In genomic region chr7:27169658-27170493, GRCh38 we compare ENCODE assay signal across 8 cellular contexts. TPM values are rescaled to one million over a fixed set of nuclear protein-coding genes. Genes with fewer than 3 reads are reported as not detected.
A peak's percentile ranks its signal among the peaks of the same experiment; 100 is the strongest.
DNase-seq lines count a peak whose midpoint lies in the region; ATAC-seq, FAIRE-seq and TF ChIP-seq lines count a peak whose summit lies in the region.

No MANE protein-coding gene starts in this region.

- H3K27me3 ChIP-seq in endothelial cell of umbilical vein (ENCODE audit: control insufficient read depth in 2 of 2, insufficient read depth in 2 of 2, low read length in 2 of 2): no peaks in the 10 kb centered on the region
- H3K27me3 ChIP-seq in rectal smooth muscle tissue (ENCODE audit: control insufficient read depth, insufficient read depth, low read length): peaks cover 4% of the 10 kb centered on the region

- H3K9me3 ChIP-seq in ES-I3 (ENCODE audit: control insufficient read depth, insufficient read depth, low read length) (no peaks in the 10 kb centered on the region), endothelial cell of umbilical vein (replicated peaks; ENCODE audit: control insufficient read depth, insufficient read depth, low read length) (no peaks in the 10 kb centered on the region)

- peaks cover 98% of the 10 kb centered on the region for H3K79me2 ChIP-seq in endothelial cell of umbilical vein (ENCODE audit: control insufficient read depth, insufficient read depth, low read length)

- H3K9ac ChIP-seq in ES-I3 (ENCODE audit: low read depth, low read length): peak overlapping the region; percentile 28
- peak overlapping the region; percentile 91 for H3K9ac ChIP-seq in endothelial cell of umbilical vein (replicated peaks; ENCODE audit: extremely low read depth, insufficient read depth, low read length)
- H3K9ac ChIP-seq in rectal smooth muscle tissue (ENCODE audit: low read length): peak overlapping the region; percentile 22

- POLR2A ChIA-PET in endothelial cell of umbilical vein (lab: Charles Lee): interaction anchor here (1.9 kb wide), 1 partner anchor 16 kb away, joined by 6 read pairs; the partner anchor contains the start of gene HOXA11

- H3K36me3 ChIP-seq in ES-I3 (ENCODE audit: insufficient read depth, low read length) (no peaks in the 10 kb centered on the region), endothelial cell of umbilical vein (ENCODE audit: control insufficient read depth in 2 of 2, extremely low read depth in 1 of 2, insufficient read depth in 2 of 2, low read length in 2 of 2) (no peaks in the 10 kb centered on the region), rectal smooth muscle tissue (ENCODE audit: control insufficient read depth, insufficient read depth, low read length) (no peaks in the 10 kb centered on the region)

- DNase-seq in NCI-H1105 treated with DMSO at 0.1 percent for 48 hours (lab: John Stamatoyannopoulos, UW): peak; percentile 75
- DNase-seq in endothelial cell of umbilical vein (ENCODE audit: low read depth, low spot score): no peak
- DNase-seq in substantia nigra (lab: John Stamatoyannopoulos, UW): no peak

- no peaks in the 10 kb centered on the region for H4K20me1 ChIP-seq in endothelial cell of umbilical vein (replicated peaks; ENCODE audit: control insufficient read depth, extremely low read depth, insufficient read depth, low read length)

- ATAC-seq in GM21447 (IDR thresholded peaks at IDR 0.05; ENCODE audit: unreplicated experiment) (no peak), GM21529 (IDR thresholded peaks at IDR 0.05; ENCODE audit: unreplicated experiment) (no peak), GM19467 (IDR thresholded peaks at IDR 0.05; ENCODE audit: unreplicated experiment) (no peak)

- TF ChIP-seq CTCF in endothelial cell of umbilical vein (IDR thresholded peaks at IDR 0.05; ENCODE audit: extremely low read depth in 1 of 2, insufficient read depth in 1 of 2, low read depth in 1 of 2, low read length in 2 of 2): no peak

- H3K27ac ChIP-seq in endothelial cell of umbilical vein (ENCODE audit: insufficient read depth, low read depth, low read length) (peak overlapping the region; percentile 96), rectal smooth muscle tissue (ENCODE audit: low read depth, low read length) (peak overlapping the region; percentile 96), substantia nigra (ENCODE audit: low read depth, low read length, poor library complexity, severe bottlenecking) (no peak overlapping the region)

- no TSS peak for BruUV-seq in endothelial cell of umbilical vein (replicated peaks; lab: Mats Ljungman, UMichigan)

- dilution Hi-C loops in endothelial cell of umbilical vein (cut with MboI; ENCODE audit: extremely low pct_ligation_motif_present, low sequenced_read_pairs): loop anchor here (10.0 to 25.0 kb wide), 3 partner anchors 315 to 983 kb away; no protein-coding TSS in a partner anchor

- peaks cover 9% of the 10 kb centered on the region; the same call in 1 of the 2 replicates for H3K4me1 ChIP-seq in ES-I3 (ENCODE audit: insufficient read depth, low read length)
- peaks cover 50% of the 10 kb centered on the region for H3K4me1 ChIP-seq in endothelial cell of umbilical vein (ENCODE audit: control insufficient read depth, extremely low read depth, insufficient read depth, low read length)
- peaks cover 5% of the 10 kb centered on the region for H3K4me1 ChIP-seq in rectal smooth muscle tissue (ENCODE audit: control insufficient read depth, insufficient read depth, low read length)

- peak overlapping the region; percentile 98 for H3K4me2 ChIP-seq in endothelial cell of umbilical vein (ENCODE audit: insufficient read depth, low read length)

- H3K4me3 ChIP-seq in endothelial cell of umbilical vein (replicated peaks in 1 of 3; ENCODE audit: insufficient read depth in 1 of 3, low read depth in 1 of 3, low read length in 3 of 3): peak overlapping the region; percentile 44 to 98 (median 63)
- peak overlapping the region; percentile 78 for H3K4me3 ChIP-seq in rectal smooth muscle tissue (ENCODE audit: low read length)

- no peak overlapping the region for H2AFZ ChIP-seq in endothelial cell of umbilical vein (ENCODE audit: low read depth, low read length)

- no peak for FAIRE-seq in endothelial cell of umbilical vein (lab: Jason Lieb, UNC)

- no peaks in the 10 kb centered on the region for H3K9me1 ChIP-seq in endothelial cell of umbilical vein (replicated peaks; ENCODE audit: control insufficient read depth, extremely low read depth, insufficient read depth, low read length)

- no peak for TF ChIP-seq POLR2A in endothelial cell of umbilical vein (IDR thresholded peaks at IDR 0.05; ENCODE audit: low read depth, low read length)

- intact Hi-C loops in endothelial cell of umbilical vein (cut with micrococcal nuclease): loop anchor here (2.0 kb wide), 1 partner anchor 51 kb away; no protein-coding TSS in a partner anchor

- CTCF ChIA-PET in endothelial cell of umbilical vein (lab: Charles Lee): interaction anchor here (1.0 to 7.4 kb wide), 9 partner anchors 8 to 30 kb away, joined by 3 to 86 read pairs (median 14); partner anchors contain the start of genes HOXA11, HOXA3, HOXA5 and HOXA7

TF ChIP-seq in endothelial cell of umbilical vein, 7 proteins besides CTCF, POLR2A, EP300 and RAD21:
- TF ChIP-seq MYC (IDR thresholded peaks at IDR 0.05; ENCODE audit: low read depth, low read length) (peak; percentile 42), GATA2 (IDR thresholded peaks at IDR 0.05; ENCODE audit: insufficient read depth, insufficient read length, low read depth, low read length) (no peak), EZH2 (IDR thresholded peaks at IDR 0.05; ENCODE audit: borderline replicate concordance, low read depth, low read length, severe bottlenecking) (no peak)

RNA-seq across cellular contexts. Expression of gene HOXA10, which starts 4.2 kb away (rescaled TPM):
- 24.4 and 27.6 TPM in 2 replicates for total RNA-seq in endothelial cell of umbilical vein
- polyA plus RNA-seq in endothelial cell of umbilical vein: 23.7 and 30.3 TPM in 2 replicates
- 15.8 and 19.0 TPM in 2 replicates for polyA plus RNA-seq in endothelial cell of umbilical vein (2011; cell fraction: cytosol; rRNA removed)
- polyA plus RNA-seq in endothelial cell of umbilical vein (2011; cell fraction: nucleus; rRNA removed): 16.7 TPM in 2 replicates
- polyA plus RNA-seq in endothelial cell of umbilical vein (2012): 15.1 and 20.3 TPM in 2 replicates
- polyA minus RNA-seq in endothelial cell of umbilical vein: 24.4 and 30.3 TPM in 2 replicates
- polyA minus RNA-seq in endothelial cell of umbilical vein (2011; cell fraction: cytosol; rRNA and poly(A)+ RNA removed): 3.2 TPM
- polyA minus RNA-seq in endothelial cell of umbilical vein (2011; cell fraction: nucleus; rRNA and poly(A)+ RNA removed): 8.0 and 9.1 TPM in 2 replicates

RNA-seq across cellular contexts. Expression of gene HOXA9, which starts 4.5 kb away (rescaled TPM):
- 61.6 and 62.9 TPM in 2 replicates for total RNA-seq in endothelial cell of umbilical vein
- 47.2 and 84.1 TPM in 2 replicates for polyA plus RNA-seq in endothelial cell of umbilical vein
- polyA plus RNA-seq in endothelial cell of umbilical vein (2011; cell fraction: cytosol; rRNA removed): 44.6 and 46.3 TPM in 2 replicates
- polyA plus RNA-seq in endothelial cell of umbilical vein (2011; cell fraction: nucleus; rRNA removed): 94.3 and 108 TPM in 2 replicates
- 32.3 and 47.7 TPM in 2 replicates for polyA plus RNA-seq in endothelial cell of umbilical vein (2012)
- polyA minus RNA-seq in endothelial cell of umbilical vein: 8.0 and 11.3 TPM in 2 replicates
- polyA minus RNA-seq in endothelial cell of umbilical vein (2011; cell fraction: cytosol; rRNA and poly(A)+ RNA removed): not detected
- 14.0 and 22.7 TPM in 2 replicates for polyA minus RNA-seq in endothelial cell of umbilical vein (2011; cell fraction: nucleus; rRNA and poly(A)+ RNA removed)

RNA-seq across cellular contexts. Expression of gene HOXA7, which starts 13.4 kb away (rescaled TPM):
- 15.6 and 18.5 TPM in 2 replicates for total RNA-seq in endothelial cell of umbilical vein
- 16.9 and 18.1 TPM in 2 replicates for polyA plus RNA-seq in endothelial cell of umbilical vein
- polyA plus RNA-seq in endothelial cell of umbilical vein (2011; cell fraction: cytosol; rRNA removed): 13.0 and 13.8 TPM in 2 replicates
- polyA plus RNA-seq in endothelial cell of umbilical vein (2011; cell fraction: nucleus; rRNA removed): 5.6 and 8.3 TPM in 2 replicates
- 13.9 and 16.0 TPM in 2 replicates for polyA plus RNA-seq in endothelial cell of umbilical vein (2012)
- 8.6 and 9.4 TPM in 2 replicates for polyA minus RNA-seq in endothelial cell of umbilical vein
- 5.9 TPM for polyA minus RNA-seq in endothelial cell of umbilical vein (2011; cell fraction: cytosol; rRNA and poly(A)+ RNA removed)
- polyA minus RNA-seq in endothelial cell of umbilical vein (2011; cell fraction: nucleus; rRNA and poly(A)+ RNA removed): 3.8 and 4.1 TPM in 2 replicates

RNA-seq across cellular contexts. Expression of gene HOXA11, which starts 15.2 kb away (rescaled TPM):
- total RNA-seq in endothelial cell of umbilical vein: 15.2 and 16.7 TPM in 2 replicates
- polyA plus RNA-seq in endothelial cell of umbilical vein: 10.4 and 10.8 TPM in 2 replicates
- polyA plus RNA-seq in endothelial cell of umbilical vein (2011; cell fraction: cytosol; rRNA removed): 8.2 and 9.7 TPM in 2 replicates
- polyA plus RNA-seq in endothelial cell of umbilical vein (2011; cell fraction: nucleus; rRNA removed): 4.6 and 5.5 TPM in 2 replicates
- 11.6 TPM in 2 replicates for polyA plus RNA-seq in endothelial cell of umbilical vein (2012)
- 6.6 and 8.6 TPM in 2 replicates for polyA minus RNA-seq in endothelial cell of umbilical vein
- 2.8 TPM for polyA minus RNA-seq in endothelial cell of umbilical vein (2011; cell fraction: cytosol; rRNA and poly(A)+ RNA removed)
- 3.6 and 3.7 TPM in 2 replicates for polyA minus RNA-seq in endothelial cell of umbilical vein (2011; cell fraction: nucleus; rRNA and poly(A)+ RNA removed)

RNA-seq across cellular contexts. Expression of gene HOXA3, which starts 17.5 kb away (rescaled TPM):
- 12.0 and 14.0 TPM in 2 replicates for total RNA-seq in endothelial cell of umbilical vein
- 4.2 and 4.7 TPM in 2 replicates for polyA plus RNA-seq in endothelial cell of umbilical vein
- polyA plus RNA-seq in endothelial cell of umbilical vein (2011; cell fraction: cytosol; rRNA removed): 1.5 and 2.4 TPM in 2 replicates
- 14.0 and 14.1 TPM in 2 replicates for polyA plus RNA-seq in endothelial cell of umbilical vein (2011; cell fraction: nucleus; rRNA removed)
- 4.6 and 5.6 TPM in 2 replicates for polyA plus RNA-seq in endothelial cell of umbilical vein (2012)
- polyA minus RNA-seq in endothelial cell of umbilical vein: 1.6 and 2.0 TPM in 2 replicates
- polyA minus RNA-seq in endothelial cell of umbilical vein (2011; cell fraction: cytosol; rRNA and poly(A)+ RNA removed): not detected
- polyA minus RNA-seq in endothelial cell of umbilical vein (2011; cell fraction: nucleus; rRNA and poly(A)+ RNA removed): 7.1 and 20.1 TPM in 2 replicates

Comparison
In these comparisons a context has a peak if more than half of its experiments do, and no peak if none do; other contexts are left out.
1. H3K9ac ChIP-seq: peak in every context shown above with its lines; median percentile 91 in endothelial cell of umbilical vein; 28 in ES-I3; 22 in rectal smooth muscle tissue.